Comparison of ENCODE assay signal across 24 cellular contexts in the genomic region with DNA sequence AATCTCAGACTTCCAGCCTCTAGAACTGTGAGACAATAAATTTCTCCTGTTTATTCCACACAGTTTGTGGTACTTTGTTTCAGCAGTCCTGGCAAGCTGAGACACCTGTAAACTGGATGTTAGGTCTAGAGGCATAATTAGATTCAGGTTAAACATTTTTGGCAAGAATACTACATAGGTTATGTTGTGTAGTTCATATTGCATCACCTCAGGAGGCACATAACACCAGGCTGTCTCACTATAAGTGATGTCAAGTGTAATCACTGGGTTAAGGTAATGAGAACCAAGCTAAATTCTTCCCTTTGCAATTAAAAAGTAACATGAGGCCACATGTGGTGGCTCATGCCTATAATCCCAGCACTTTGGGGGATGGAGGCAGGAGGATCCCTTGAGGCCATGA.
DNase-seq lines count a peak whose midpoint lies in the region; TF ChIP-seq lines count a peak whose summit lies in the region.
"Had no signal": no experiment of that assay in that cellular context is flagged by ENCODE, and none has a peak within 500 bp of the region (broad histone marks: within the 10 kb centered on the region; RNA-seq: fewer than 3 reads in every experiment).

No MANE protein-coding gene starts in this region.

- H3K9me3 Mint-ChIP-seq in MCF 10A (ENCODE audit: unreplicated experiment) (peaks cover 9% of the 10 kb centered on the region), immature natural killer cell (no peaks in the 10 kb centered on the region)

- H3K36me3 ChIP-seq in breast epithelium (no peaks in the 10 kb centered on the region), mammary epithelial cell (ENCODE audit: insufficient read depth, low read length) (no peaks in the 10 kb centered on the region), esophagus squamous epithelium (no peaks in the 10 kb centered on the region)

- no peak overlapping the region for H3K4me2 ChIP-seq in mammary epithelial cell (ENCODE audit: insufficient read depth, low read depth, low read length)
- H3K4me2 ChIP-seq: KMS-11 had no signal

- peaks cover 46% of the 10 kb centered on the region for H3K27me3 Mint-ChIP-seq in MCF 10A (ENCODE audit: insufficient read depth, unreplicated experiment)
- peaks cover 2 to 4% (median 2%) of the 10 kb centered on the region in 3 donors for H3K27me3 Mint-ChIP-seq in immature natural killer cell (ENCODE audit: low read depth in 3 of 3)

- CTCF ChIA-PET in MCF 10A (lab: Yijun Ruan, JAX) = no interaction called here
- CTCF ChIA-PET in mammary epithelial cell (lab: Charles Lee; ENCODE audit: low non-redundant PET) = no interaction called here

- in situ Hi-C loops in mammary epithelial cell (cut with MboI; ENCODE audit: low sequenced_read_pairs in 2 of 2) = no loop called here

- H3K27ac ChIP-seq in breast epithelium (no peak overlapping the region), mammary epithelial cell (ENCODE audit: insufficient read depth, low read depth, low read length) (peak overlapping the region; percentile 2), esophagus squamous epithelium (peak overlapping the region in 3 of 4 donors; percentile 31 to 50 (median 47))
- H3K27ac ChIP-seq: KMS-11, RWPE1, SK-N-MC had no signal

- no peak overlapping the region for H2AFZ ChIP-seq in mammary epithelial cell (ENCODE audit: low read depth, low read length)

- H3K27me3 ChIP-seq in breast epithelium (peaks cover 0 to 24% of the 10 kb centered on the region in 2 donors), mammary epithelial cell (ENCODE audit: insufficient read depth, low read length) (no peaks in the 10 kb centered on the region), esophagus squamous epithelium (no peaks in the 10 kb centered on the region)

- H3K9ac ChIP-seq in mammary epithelial cell (ENCODE audit: insufficient read depth, low read length) = no peak overlapping the region
- H3K9ac ChIP-seq: KMS-11 had no signal

- BruUV-seq in MCF 10A (replicated peaks; lab: Mats Ljungman, UMichigan) (no TSS peak), mammary epithelial cell (replicated peaks; lab: Mats Ljungman, UMichigan) (no TSS peak)

- POLR2A ChIA-PET in MCF 10A (lab: Yijun Ruan, JAX) = interaction anchor here (0.7 to 0.8 kb wide), 2 partner anchors 76 to 506 kb away, joined by 3 read pairs; no protein-coding TSS in a partner anchor

- no peaks in the 10 kb centered on the region for H3K79me2 ChIP-seq in mammary epithelial cell (ENCODE audit: insufficient read depth, low read length)

- H3K9me3 ChIP-seq in breast epithelium = peaks cover 0 to 4% of the 10 kb centered on the region in 2 donors
- no peaks in the 10 kb centered on the region for H3K9me3 ChIP-seq in mammary epithelial cell (replicated peaks; ENCODE audit: insufficient read depth, low read length)
- H3K9me3 ChIP-seq in esophagus squamous epithelium = no peaks in the 10 kb centered on the region

- TF ChIP-seq POLR2A in breast epithelium (IDR thresholded peaks at IDR 0.05) (no peak), esophagus squamous epithelium (IDR thresholded peaks at IDR 0.05) (no peak)

- dilution Hi-C loops in mammary epithelial cell (cut with HindIII; ENCODE audit: low sequenced_read_pairs) = no loop called here

- no peaks in the 10 kb centered on the region for H3K4me1 ChIP-seq in breast epithelium
- peaks cover 38% of the 10 kb centered on the region for H3K4me1 ChIP-seq in mammary epithelial cell (ENCODE audit: insufficient read depth, low read length)
- H3K4me1 ChIP-seq in esophagus squamous epithelium = peaks cover 0 to 36% (median 0%) of the 10 kb centered on the region in 3 donors

- intact Hi-C loops in MCF 10A (cut with micrococcal nuclease) = no loop called here
- intact Hi-C loops in breast epithelium (cut with DNase I; ENCODE audit: low total_unique reads) = no loop called here
- intact Hi-C loops in mammary epithelial cell (cut with micrococcal nuclease) = loop anchor here (1.0 kb wide), 1 partner anchor 507 kb away; no protein-coding TSS in a partner anchor
- intact Hi-C loops in esophagus squamous epithelium (cut with DNase I) = no loop called here

- peak; percentile 45 for DNase-seq in MCF 10A (ENCODE audit: unreplicated experiment)
- no peak for DNase-seq in breast epithelium (ENCODE audit: low spot score in 2 of 2)
- peak; percentile 76 for DNase-seq in mammary epithelial cell
- no peak for DNase-seq in esophagus squamous epithelium (lab: John Stamatoyannopoulos, UW)
- DNase-seq in foreskin melanocyte = no peak
- no peak for DNase-seq in HUDEP-2 (lab: John Stamatoyannopoulos, UW; ENCODE audit: unreplicated experiment in 76 of 76)
- no peak for DNase-seq in immature natural killer cell
- no peak for DNase-seq in NK-92 (lab: John Stamatoyannopoulos, UW; ENCODE audit: unreplicated experiment)
- DNase-seq: 8988T, DMS53, HCEC 1CT, IMR-90, NCI-H1092 treated with DMSO at 0.1 percent for 48 hours, NCI-H1436, NCI-H187, NCI-H2081 treated with DMSO at 0.1 percent for 48 hours, NCI-H2171 treated with DMSO at 0.1 percent for 48 hours, NCI-H345, NCI-H510A treated with DMSO at 0.1 percent for 48 hours, NCI-H748 treated with DMSO at 0.1 percent for 48 hours, SHP77 treated with DMSO at 0.1 percent for 48 hours had no signal

- H3K4me3 ChIP-seq in breast epithelium (no peak overlapping the region), mammary epithelial cell (replicated peaks in 1 of 3; ENCODE audit: insufficient read depth in 1 of 3, low read depth in 2 of 3, low read length in 3 of 3) (no peak overlapping the region), esophagus squamous epithelium (no peak overlapping the region)
- H3K4me3 ChIP-seq: SK-N-MC had no signal

- no peak for TF ChIP-seq CTCF in MCF 10A (IDR thresholded peaks at IDR 0.05; ENCODE audit: unreplicated experiment)
- TF ChIP-seq CTCF in breast epithelium (IDR thresholded peaks at IDR 0.05) = no peak
- TF ChIP-seq CTCF in mammary epithelial cell (conservative IDR thresholded peaks at IDR 0.05 in 1 of 2, IDR thresholded peaks at IDR 0.05 in 1 of 2; ENCODE audit: extremely low read depth in 1 of 2, insufficient read depth in 1 of 2, low read depth in 1 of 2, low read length in 2 of 2) = no peak
- TF ChIP-seq CTCF in esophagus squamous epithelium (IDR thresholded peaks at IDR 0.05) = no peak

- peaks cover 9% of the 10 kb centered on the region for H3K4me1 Mint-ChIP-seq in MCF 10A (ENCODE audit: insufficient read depth, unreplicated experiment)
- no peaks in the 10 kb centered on the region for H3K4me1 Mint-ChIP-seq in immature natural killer cell

- H3K27ac Mint-ChIP-seq in MCF 10A (ENCODE audit: low read depth, unreplicated experiment) (peak overlapping the region; percentile 19), immature natural killer cell (no peak overlapping the region)

- H3K4me3 Mint-ChIP-seq in MCF 10A (ENCODE audit: unreplicated experiment) (no peak overlapping the region), immature natural killer cell (no peak overlapping the region)

- H4K20me1 ChIP-seq in mammary epithelial cell (ENCODE audit: insufficient read depth, low read length) = no peaks in the 10 kb centered on the region

- H3K36me3 Mint-ChIP-seq in MCF 10A (ENCODE audit: insufficient read depth, unreplicated experiment) (peaks cover 6% of the 10 kb centered on the region), immature natural killer cell (no peaks in the 10 kb centered on the region)

Comparison
In these comparisons a context has a peak if more than half of its experiments do, and no peak if none do; other contexts are left out.
1. DNase-seq: peak in MCF 10A (single experiment) and mammary epithelial cell (single experiment); none in breast epithelium (0 of 2), esophagus squamous epithelium (single experiment), foreskin melanocyte (single experiment), HUDEP-2 (0 of 76), immature natural killer cell (0 of 3) and NK-92 (single experiment).
2. H3K27ac ChIP-seq: peak in mammary epithelial cell (single experiment) and esophagus squamous epithelium (3 of 4); none in breast epithelium (0 of 2).